1 cellular context compared by ENCODE assay signal in genomic region chr19:53868892-53869804, GRCh38.
TF ChIP-seq lines count a peak whose summit lies in the region.

No MANE protein-coding gene starts in this region.

TF ChIP-seq in K562, 482 proteins besides CTCF, POLR2A, EP300 and RAD21 (continued from another document and continues in another):
- TF ChIP-seq USF1 (CRISPR knock-in tag; IDR thresholded peaks at IDR 0.05): no peak
- TF ChIP-seq PML (IDR thresholded peaks at IDR 0.05; ENCODE audit: low read length): peak; percentile 40; the same call in 1 of the 2 replicates
- no peak for TF ChIP-seq ZNF24 (IDR thresholded peaks at IDR 0.05)
- TF ChIP-seq ID3 (CRISPR knock-in tag; IDR thresholded peaks at IDR 0.05): no peak
- TF ChIP-seq ID3 (tag; IDR thresholded peaks at IDR 0.05): no peak
- TF ChIP-seq ZNF830 (CRISPR knock-in tag; IDR thresholded peaks at IDR 0.05): no peak
- no peak for TF ChIP-seq ZSCAN32 (CRISPR knock-in tag; IDR thresholded peaks at IDR 0.05)
- TF ChIP-seq CBFB (CRISPR knock-in tag; IDR thresholded peaks at IDR 0.05): no peak
- no peak for TF ChIP-seq RBM34 (IDR thresholded peaks at IDR 0.05; ENCODE audit: borderline replicate concordance, insufficient read depth, low read length)
- 0 out of 2 replicates have a peak, but pooled peaks have one; percentile 14 for TF ChIP-seq RREB1 (CRISPR knock-in tag; IDR thresholded peaks at IDR 0.05)
- 0 out of 2 replicates have a peak, but pooled peaks have one; percentile 33 for TF ChIP-seq THRB (CRISPR knock-in tag; conservative IDR thresholded peaks at IDR 0.05)
- no peak for TF ChIP-seq ZNF124 (CRISPR knock-in tag; IDR thresholded peaks at IDR 0.05)
- peak; percentile 75 for TF ChIP-seq BHLHE40 (IDR thresholded peaks at IDR 0.05; ENCODE audit: low read length)
- no peak for TF ChIP-seq NELFE (IDR thresholded peaks at IDR 0.05; ENCODE audit: insufficient read depth, insufficient read length)
- no peak for TF ChIP-seq HMGXB4 (CRISPR knock-in tag; IDR thresholded peaks at IDR 0.05)
- no peak; the same call in 1 of the 2 replicates for TF ChIP-seq GTF2E2 (tag; IDR thresholded peaks at IDR 0.05)
- TF ChIP-seq MCM5 (IDR thresholded peaks at IDR 0.05; ENCODE audit: low read depth): no peak
- peak; percentile 69 for TF ChIP-seq ZNF263 (CRISPR knock-in tag; IDR thresholded peaks at IDR 0.05; ENCODE audit: borderline replicate concordance)
- no peak for TF ChIP-seq HSF4 (CRISPR knock-in tag; IDR thresholded peaks at IDR 0.05; ENCODE audit: borderline replicate concordance)
- no peak for TF ChIP-seq NR2F6 (CRISPR knock-in tag; IDR thresholded peaks at IDR 0.05)
- no peak for TF ChIP-seq ARID2 (IDR thresholded peaks at IDR 0.05)
- no peak for TF ChIP-seq GABPB2 (CRISPR knock-in tag; conservative IDR thresholded peaks at IDR 0.05)
- no peak for TF ChIP-seq CEBPZ (IDR thresholded peaks at IDR 0.05; ENCODE audit: borderline replicate concordance, low read depth, low read length)
- no peak for TF ChIP-seq E4F1 (CRISPR knock-in tag; IDR thresholded peaks at IDR 0.05; ENCODE audit: borderline replicate concordance)
- no peak for TF ChIP-seq SETDB1 (IDR thresholded peaks at IDR 0.05; ENCODE audit: low read length)
- no peak for TF ChIP-seq FOXM1 (IDR thresholded peaks at IDR 0.05; ENCODE audit: low read depth)
- 0 out of 2 replicates have a peak, but pooled peaks have one; percentile 3 for TF ChIP-seq FOXM1 (CRISPR knock-in tag; IDR thresholded peaks at IDR 0.05; ENCODE audit: low read depth)
- peak in 1 of 2 experiments; percentile 76; a peak in 2 of 4 replicates for TF ChIP-seq HDAC1 (IDR thresholded peaks at IDR 0.05)
- no peak for TF ChIP-seq ZNF778 (CRISPR knock-in tag; IDR thresholded peaks at IDR 0.05)
- TF ChIP-seq RNF2 (IDR thresholded peaks at IDR 0.05): peak; percentile 90
- no peak for TF ChIP-seq ZNF583 (CRISPR knock-in tag; IDR thresholded peaks at IDR 0.05)
- no peak for TF ChIP-seq ZNF232 (CRISPR knock-in tag; IDR thresholded peaks at IDR 0.05)
- TF ChIP-seq MYBL2 (IDR thresholded peaks at IDR 0.05; ENCODE audit: low read depth): peak; percentile 56
- no peak for TF ChIP-seq MYBL2 (CRISPR knock-in tag; IDR thresholded peaks at IDR 0.05; ENCODE audit: borderline replicate concordance)
- TF ChIP-seq MEIS2 (IDR thresholded peaks at IDR 0.05; ENCODE audit: partially characterized antibody): peak; percentile 44
- TF ChIP-seq E2F6 (IDR thresholded peaks at IDR 0.05; ENCODE audit: borderline replicate concordance in 1 of 2, extremely low read depth in 1 of 2, insufficient read depth in 1 of 2, insufficient read length in 1 of 2, low read depth in 1 of 2, low read length in 1 of 2, poor library complexity in 1 of 2, severe bottlenecking in 1 of 2): peak in 1 of 2 experiments; percentile 79
- no peak for TF ChIP-seq MLX (CRISPR knock-in tag; conservative IDR thresholded peaks at IDR 0.05)
- no peak for TF ChIP-seq HMG20A (CRISPR knock-in tag; conservative IDR thresholded peaks at IDR 0.05)
- TF ChIP-seq SMARCA4 (IDR thresholded peaks at IDR 0.05): no peak
- no peak for TF ChIP-seq HLTF (IDR thresholded peaks at IDR 0.05)
- TF ChIP-seq KDM1A (IDR thresholded peaks at IDR 0.05): peak; percentile 47 to 55; a peak in 3 of 4 replicates
- peak; percentile 46; the same call in 1 of the 2 replicates for TF ChIP-seq MBD2 (IDR thresholded peaks at IDR 0.05; ENCODE audit: borderline replicate concordance, low read depth)
- TF ChIP-seq RFX7 (CRISPR knock-in tag; IDR thresholded peaks at IDR 0.05): no peak
- TF ChIP-seq ZNF175 (CRISPR knock-in tag; IDR thresholded peaks at IDR 0.05; ENCODE audit: low read depth): peak; percentile 74; the same call in 1 of the 2 replicates
- no peak for TF ChIP-seq KAT7 (CRISPR knock-in tag; IDR thresholded peaks at IDR 0.05; ENCODE audit: borderline replicate concordance)
- TF ChIP-seq SNIP1 (IDR thresholded peaks at IDR 0.05; ENCODE audit: low read depth): no peak
- no peak for TF ChIP-seq HOMEZ (CRISPR knock-in tag; IDR thresholded peaks at IDR 0.05)
- TF ChIP-seq SP1 (CRISPR knock-in tag; IDR thresholded peaks at IDR 0.05): peak; percentile 83
- TF ChIP-seq ILF3 (IDR thresholded peaks at IDR 0.05; ENCODE audit: borderline replicate concordance): no peak
- peak; percentile 88 for TF ChIP-seq POLR2G (IDR thresholded peaks at IDR 0.05; ENCODE audit: low read depth, low read length)
